31 cellular contexts compared by ENCODE assay signal in genomic region chr3:141603473-141604035, GRCh38.
A peak's percentile ranks its signal among the peaks of the same experiment; 100 is the strongest.
DNase-seq lines count a peak whose midpoint lies in the region; ATAC-seq, FAIRE-seq and TF ChIP-seq lines count a peak whose summit lies in the region.
"Had no signal": no experiment of that assay in that cellular context is flagged by ENCODE, and none has a peak within 500 bp of the region (broad histone marks: within the 10 kb centered on the region; RNA-seq: fewer than 3 reads in every experiment).

No MANE protein-coding gene starts in this region.

- no peak overlapping the region for H3K27ac ChIP-seq in HEK293 (ENCODE audit: extremely low read depth, low read depth, low read length)
- H3K27ac ChIP-seq in H1 (ENCODE audit: low read depth, low read length): no peak overlapping the region
- peak overlapping the region in 3 of 4 donors; percentile 85 to 90 (median 87) for H3K27ac ChIP-seq in sigmoid colon
- H3K27ac ChIP-seq in GM23338 (ENCODE audit: low read depth): no peak overlapping the region
- H3K27ac ChIP-seq: adrenal gland, brain microvascular endothelial cell, suprapubic skin, WERI-Rb-1 had no signal

- H3K23me2 ChIP-seq in H1 (ENCODE audit: low read depth, low read length): no peaks in the 10 kb centered on the region; the same call in 1 of the 2 replicates

- no peaks in the 10 kb centered on the region for H3K79me2 ChIP-seq in H1 (ENCODE audit: control insufficient read depth in 1 of 2, insufficient read depth in 2 of 2, low read length in 2 of 2)
- H3K79me2 ChIP-seq in GM23338 (replicated peaks; ENCODE audit: insufficient read depth): no peaks in the 10 kb centered on the region

- no peak for ATAC-seq in activated CD8-positive, alpha-beta memory T cell treated with anti-CD3 and anti-CD28 coated beads, Interleukin-2, amount 10 ng/mL, durations not matched to agents 7 days and 5 days
- no peak for ATAC-seq in GM23338
- ATAC-seq: PC-3, right cardiac atrium, Right ventricle myocardium inferior had no signal

- no peak overlapping the region for H4K8ac ChIP-seq in H1 (ENCODE audit: extremely low read depth, insufficient read depth, low read length)

- no peaks in the 10 kb centered on the region for H3F3A ChIP-seq in GM23338 (replicated peaks; ENCODE audit: low read depth)

- H3K56ac ChIP-seq in H1 (replicated peaks; ENCODE audit: insufficient read length, low read depth, low read length): no peak overlapping the region

- DNase-seq in activated CD8-positive, alpha-beta memory T cell treated with anti-CD3 and anti-CD28 coated beads, Interleukin-2, amount 10 ng/mL, durations not matched to agents 7 days and 5 days: no peak
- no peak for DNase-seq in activated CD8-positive, alpha-beta memory T cell treated with anti-CD3 and anti-CD28 coated beads for 24 hours
- DNase-seq in H1 (ENCODE audit: low read depth in 1 of 2, low spot score in 2 of 2): no peak
- no peak for DNase-seq in sigmoid colon
- DNase-seq in HTR-8/SVneo (ENCODE audit: insufficient read length, low spot score): no peak
- no peak for DNase-seq in GM23338 (ENCODE audit: low spot score)
- DNase-seq in OCI-M2 (lab: John Stamatoyannopoulos, UW; ENCODE audit: unreplicated experiment): no peak
- DNase-seq: activated CD4-positive, alpha-beta T cell treated with anti-CD3 and anti-CD28 coated beads, Interleukin-2, amount 50 U/mL, for 4 hours; activated CD8-positive, alpha-beta memory T cell treated with anti-CD3 and anti-CD28 coated beads, Interleukin-2, amount 50 U/mL, for 4 hours; activated effector memory CD4-positive, alpha-beta T cell treated with Interleukin-2 at 50 U/mL for 16 hours; adrenal gland; brain microvascular endothelial cell; CD4-positive, alpha-beta T cell; EL; head of caudate nucleus; NCI-H1048; NCI-H1694 treated with DMSO at 0.1 percent for 48 hours; NCI-H2171 treated with DMSO at 0.1 percent for 48 hours; NCI-H524 treated with DMSO at 0.1 percent for 48 hours; PC-3; right cardiac atrium; stimulated activated CD4-positive, alpha-beta T cell treated with anti-CD3 and anti-CD28 coated beads, Interleukin-4, amount 100 ng/mL, for 24 hours; stimulated activated naive CD4-positive, alpha-beta T cell; T-helper 9 cell; WERI-Rb-1 had no signal

- no peak overlapping the region for H3K4me2 ChIP-seq in H1 (ENCODE audit: insufficient read depth in 1 of 2, low read depth in 2 of 2, low read length in 2 of 2)
- H3K4me2 ChIP-seq in GM23338: no peak overlapping the region

- TF ChIP-seq RAD21 in H1 (IDR thresholded peaks at IDR 0.05 in 1 of 2, conservative IDR thresholded peaks at IDR 0.05 in 1 of 2; ENCODE audit: low read depth in 2 of 2, low read length in 2 of 2): no peak

- H3K27ac Mint-ChIP-seq in activated CD8-positive, alpha-beta memory T cell treated with anti-CD3 and anti-CD28 coated beads, Interleukin-2, amount 10 ng/mL, durations not matched to agents 7 days and 5 days: peak overlapping the region; percentile 67
- no peak overlapping the region for H3K27ac Mint-ChIP-seq in GM23338
- H3K27ac Mint-ChIP-seq: CD4-positive, alpha-beta T cell had no signal

- H2BK20ac ChIP-seq in H1 (ENCODE audit: low read length): no peak overlapping the region

- TF ChIP-seq EP300 in H1 (IDR thresholded peaks at IDR 0.05; ENCODE audit: borderline replicate concordance in 1 of 2, low read depth in 2 of 2, low read length in 2 of 2) (no peak), sigmoid colon (IDR thresholded peaks at IDR 0.05) (no peak)

- TF ChIP-seq POLR2A in H1 (IDR thresholded peaks at IDR 0.05; ENCODE audit: control extremely low read depth in 1 of 2, low read depth in 2 of 2, low read length in 2 of 2) (no peak), sigmoid colon (IDR thresholded peaks at IDR 0.05) (no peak)

- no peak overlapping the region for H3K14ac ChIP-seq in H1 (ENCODE audit: insufficient read length)

- no peak overlapping the region for H3K4me3 Mint-ChIP-seq in activated CD8-positive, alpha-beta memory T cell treated with anti-CD3 and anti-CD28 coated beads, Interleukin-2, amount 10 ng/mL, durations not matched to agents 7 days and 5 days
- no peak overlapping the region for H3K4me3 Mint-ChIP-seq in GM23338
- H3K4me3 Mint-ChIP-seq: CD4-positive, alpha-beta T cell had no signal

- peaks cover 0 to 7% of the 10 kb centered on the region in 2 experiments; a peak in 1 of 3 replicates for H3K36me3 ChIP-seq in HEK293 (ENCODE audit: control insufficient read depth in 2 of 2, insufficient read depth in 1 of 2, low read length in 2 of 2)
- peaks cover 0 to 11% (median 0%) of the 10 kb centered on the region in 4 experiments; a peak in 3 of 8 replicates for H3K36me3 ChIP-seq in H1 (ENCODE audit: control insufficient read depth in 2 of 4, insufficient read depth in 4 of 4, low read length in 3 of 4)
- peaks cover 0 to under 1% (median 0%) of the 10 kb centered on the region in 4 donors for H3K36me3 ChIP-seq in sigmoid colon
- no peaks in the 10 kb centered on the region for H3K36me3 ChIP-seq in GM23338 (ENCODE audit: insufficient read depth)
- H3K36me3 ChIP-seq: adrenal gland had no signal

- H3K4me3 ChIP-seq in HEK293 (ENCODE audit: low read depth, low read length) (no peak overlapping the region), H1 (ENCODE audit: extremely low read depth in 1 of 4, insufficient read depth in 2 of 4, low read depth in 3 of 4, low read length in 4 of 4) (no peak overlapping the region), sigmoid colon (no peak overlapping the region), GM23338 (no peak overlapping the region)
- H3K4me3 ChIP-seq: adrenal gland, suprapubic skin had no signal

- H3K36me3 Mint-ChIP-seq in activated CD8-positive, alpha-beta memory T cell treated with anti-CD3 and anti-CD28 coated beads, Interleukin-2, amount 10 ng/mL, durations not matched to agents 7 days and 5 days: peaks cover 52% of the 10 kb centered on the region
- H3K36me3 Mint-ChIP-seq in GM23338 (ENCODE audit: low read depth): peaks cover 26% of the 10 kb centered on the region

- intact Hi-C loops in sigmoid colon (cut with DNase I): loop anchor here (5.0 kb wide), 1 partner anchor 44 kb away; no protein-coding TSS in a partner anchor

- H2AK5ac ChIP-seq in H1 (ENCODE audit: low read depth, low read length): no peak overlapping the region

- H4K20me1 ChIP-seq in H1 (replicated peaks in 1 of 2; ENCODE audit: control insufficient read depth in 1 of 2, insufficient read depth in 2 of 2, low read length in 2 of 2): no peaks in the 10 kb centered on the region
- H4K20me1 ChIP-seq in GM23338 (replicated peaks; ENCODE audit: insufficient read depth): no peaks in the 10 kb centered on the region

- no peaks in the 10 kb centered on the region for H3K27me3 Mint-ChIP-seq in activated CD8-positive, alpha-beta memory T cell treated with anti-CD3 and anti-CD28 coated beads, Interleukin-2, amount 10 ng/mL, durations not matched to agents 7 days and 5 days
- peaks cover 2% of the 10 kb centered on the region for H3K27me3 Mint-ChIP-seq in GM23338 (ENCODE audit: insufficient read depth, low read depth, poor library complexity)
- H3K27me3 Mint-ChIP-seq: CD4-positive, alpha-beta T cell had no signal

- CTCF ChIA-PET in activated CD8-positive, alpha-beta memory T cell treated with anti-CD3 and anti-CD28 coated beads, Interleukin-2, amount 10 ng/mL, durations not matched to agents 7 days and 5 days (lab: Charles Lee): no interaction called here
- CTCF ChIA-PET in HEK293 (lab: Yijun Ruan, JAX) (no interaction called here), H1 (lab: Charles Lee; ENCODE audit: partially characterized antibody) (no interaction called here)

- FAIRE-seq in H1 (lab: Jason Lieb, UNC) (no peak), HTR-8/SVneo (lab: Jason Lieb, UNC) (no peak)
- FAIRE-seq: endothelial cell of umbilical vein, GM12891, urothelium cell line had no signal

- H2AFZ ChIP-seq in H1 (ENCODE audit: low read length) (no peak overlapping the region), GM23338 (no peak overlapping the region)

- H3K4ac ChIP-seq in H1 (replicated peaks; ENCODE audit: insufficient read length, low read depth, low read length): no peak overlapping the region

- H3K9me2 ChIP-seq in GM23338 (ENCODE audit: insufficient read depth): no peaks in the 10 kb centered on the region

- no peak overlapping the region for H3K18ac ChIP-seq in H1 (ENCODE audit: extremely low read depth, low read length)

- no peak overlapping the region for H2BK120ac ChIP-seq in H1 (replicated peaks; ENCODE audit: low read depth, low read length)

- no peak overlapping the region for H2BK12ac ChIP-seq in H1 (ENCODE audit: low read depth, low read length)

- POLR2A ChIA-PET in HEK293 (lab: Yijun Ruan, JAX): no interaction called here
- POLR2A ChIA-PET in H1 (lab: Charles Lee; ENCODE audit: partially characterized antibody): interaction anchor here (1.5 kb wide), 1 partner anchor 118 kb away, joined by 3 read pairs; no protein-coding TSS in a partner anchor

- 98% methylated on average over 3 of the region's 3 CpGs; no CpG with 5 or more reads in 1 of the 2 experiments for WGBS in H1 (ENCODE audit: extremely low coverage in 1 of 2, insufficient coverage in 1 of 2, insufficient read length in 1 of 2, insufficient replicate concordance in 2 of 2, low coverage in 1 of 2, low lambda C conversion rate in 2 of 2, missing lambda C conversion rate in 1 of 2), 2 experiments
- 98 to 99% methylated on average over 3 of the region's 3 CpGs for WGBS in sigmoid colon, 2 donors

- peaks cover 3% of the 10 kb centered on the region for H3K9me3 Mint-ChIP-seq in activated CD8-positive, alpha-beta memory T cell treated with anti-CD3 and anti-CD28 coated beads, Interleukin-2, amount 10 ng/mL, durations not matched to agents 7 days and 5 days (ENCODE audit: low read depth)
- peaks cover 17% of the 10 kb centered on the region for H3K9me3 Mint-ChIP-seq in GM23338

- no peak overlapping the region for H3K23ac ChIP-seq in H1 (ENCODE audit: insufficient read length)

- no peaks in the 10 kb centered on the region for H3K4me1 Mint-ChIP-seq in activated CD8-positive, alpha-beta memory T cell treated with anti-CD3 and anti-CD28 coated beads, Interleukin-2, amount 10 ng/mL, durations not matched to agents 7 days and 5 days
- no peaks in the 10 kb centered on the region for H3K4me1 Mint-ChIP-seq in GM23338

- no peaks in the 10 kb centered on the region for H3K27me3 ChIP-seq in H1 (replicated peaks in 1 of 4; ENCODE audit: control insufficient read depth in 3 of 4, extremely low read depth in 1 of 4, insufficient read depth in 3 of 4, low read length in 3 of 4)
- H3K27me3 ChIP-seq in sigmoid colon: no peaks in the 10 kb centered on the region
- H3K27me3 ChIP-seq in GM23338 (ENCODE audit: insufficient read depth): no peaks in the 10 kb centered on the region
- H3K27me3 ChIP-seq: adrenal gland, brain microvascular endothelial cell, suprapubic skin had no signal

- no peak overlapping the region for H4K91ac ChIP-seq in H1 (replicated peaks; ENCODE audit: insufficient read length, low read length)

- H2BK15ac ChIP-seq in H1 (ENCODE audit: low read length): no peak overlapping the region

- H3K79me1 ChIP-seq in H1 (ENCODE audit: low read depth, low read length): no peaks in the 10 kb centered on the region

- no peak overlapping the region for H2BK5ac ChIP-seq in H1 (ENCODE audit: low read depth, low read length)

- no peaks in the 10 kb centered on the region for H3K4me1 ChIP-seq in HEK293 (ENCODE audit: control insufficient read depth, insufficient read depth, low read length)
- H3K4me1 ChIP-seq in H1 (replicated peaks in 1 of 4; ENCODE audit: control insufficient read depth in 3 of 4, insufficient read depth in 4 of 4, low read length in 3 of 4): no peaks in the 10 kb centered on the region
- peaks cover 0 to 37% (median 21%) of the 10 kb centered on the region in 4 donors for H3K4me1 ChIP-seq in sigmoid colon
- no peaks in the 10 kb centered on the region for H3K4me1 ChIP-seq in GM23338 (ENCODE audit: insufficient read depth)
- H3K4me1 ChIP-seq: suprapubic skin had no signal

- H4K5ac ChIP-seq in H1 (ENCODE audit: insufficient read length, low read depth, low read length): no peak overlapping the region

- TF ChIP-seq CTCF in HEK293 (tag by site-specific recombination; IDR thresholded peaks at IDR 0.05) (no peak), H1 (IDR thresholded peaks at IDR 0.05; ENCODE audit: control extremely low read depth in 1 of 3, insufficient read depth in 1 of 3, low read depth in 1 of 3, low read length in 3 of 3) (no peak), sigmoid colon (IDR thresholded peaks at IDR 0.05) (no peak), GM23338 (conservative IDR thresholded peaks at IDR 0.05; ENCODE audit: low read depth in 2 of 2) (no peak)

- H3K9ac ChIP-seq in H1 (replicated peaks in 1 of 4; ENCODE audit: extremely low read depth in 1 of 4, low read depth in 3 of 4, low read length in 3 of 4): no peak overlapping the region

- no peaks in the 10 kb centered on the region for H3K9me3 ChIP-seq in HEK293 (ENCODE audit: control insufficient read depth, insufficient read depth, low read depth, low read length)
- peaks cover 0 to 5% of the 10 kb centered on the region in 2 experiments; a peak in 1 of 4 replicates for H3K9me3 ChIP-seq in H1 (ENCODE audit: insufficient read depth in 2 of 2, low read depth in 1 of 2, low read length in 1 of 2)
- no peaks in the 10 kb centered on the region for H3K9me3 ChIP-seq in sigmoid colon
- H3K9me3 ChIP-seq: suprapubic skin had no signal

Comparison
In these comparisons a context has a peak if more than half of its experiments do, and no peak if none do; other contexts are left out.
1. H3K27ac ChIP-seq: peak in sigmoid colon (3 of 4); none in HEK293 (single experiment), H1 (single experiment) and GM23338 (single experiment).